Comparison of ENCODE assay signal across 9 cellular contexts in genomic region chr12:41188058-41188840, GRCh38. TPM values are rescaled to one million over a fixed set of nuclear protein-coding genes. Genes with fewer than 3 reads are reported as not detected.
A peak's percentile ranks its signal among the peaks of the same experiment; 100 is the strongest.
DNase-seq lines count a peak whose midpoint lies in the region; ATAC-seq lines count a peak whose summit lies in the region.
"Had no signal": no experiment of that assay in that cellular context is flagged by ENCODE, and none has a peak within 500 bp of the region (broad histone marks: within the 10 kb centered on the region; RNA-seq: fewer than 3 reads in every experiment).

Gene PDZRN4, plus strand, starts transcription at chr12:41188320.

- peaks cover 1% of the 10 kb centered on the region for H3K36me3 Mint-ChIP-seq in activated CD4-positive, alpha-beta memory T cell treated with anti-CD3 and anti-CD28 coated beads for 36 hours

- H3K9me3 Mint-ChIP-seq in activated CD4-positive, alpha-beta memory T cell treated with anti-CD3 and anti-CD28 coated beads for 36 hours = no peaks in the 10 kb centered on the region
- H3K9me3 Mint-ChIP-seq: T-helper 1 cell treated with Interleukin-12 subunit alpha and Interleukin-12 subunit beta and Interleukin-4 antibody, amounts not matched to agents 30 μg/mL and 1 μg/mL, for 36 hours had no signal

- CTCF ChIA-PET in activated CD4-positive, alpha-beta memory T cell treated with anti-CD3 and anti-CD28 coated beads for 36 hours (lab: Charles Lee) = no interaction called here

- no peaks in the 10 kb centered on the region for H3K4me1 Mint-ChIP-seq in activated CD4-positive, alpha-beta memory T cell treated with anti-CD3 and anti-CD28 coated beads for 36 hours (ENCODE audit: low read depth)

- no peaks in the 10 kb centered on the region for H3K4me1 ChIP-seq in right cardiac atrium (ENCODE audit: control insufficient read depth, insufficient read depth, low read length)

- intact Hi-C loops in right cardiac atrium (cut with DNase I) = no loop called here
- intact Hi-C loops in posterior vena cava (cut with DNase I) = loop anchor here in 1 of 2 donors (10.0 kb wide), 1 partner anchor 173 kb away; no protein-coding TSS in a partner anchor
- intact Hi-C loops in activated CD4-positive, alpha-beta memory T cell treated with anti-CD3 and anti-CD28 coated beads for 36 hours (cut with micrococcal nuclease) = no loop called here

- no peak within 1 kb of the TSS for H3K27ac Mint-ChIP-seq in activated CD4-positive, alpha-beta memory T cell treated with anti-CD3 and anti-CD28 coated beads for 36 hours
- H3K27ac Mint-ChIP-seq: T-helper 1 cell treated with Interleukin-12 subunit alpha and Interleukin-12 subunit beta and Interleukin-4 antibody, amounts not matched to agents 30 μg/mL and 1 μg/mL, for 36 hours had no signal

- 4% methylated on average over 67 of the region's 67 CpGs for WGBS in right cardiac atrium

- H3K9me3 ChIP-seq in right cardiac atrium (ENCODE audit: control insufficient read depth, low read length) = no peaks in the 10 kb centered on the region

- POLR2A ChIA-PET in activated CD4-positive, alpha-beta memory T cell treated with anti-CD3 and anti-CD28 coated beads for 36 hours (lab: Charles Lee) = no interaction called here

- ATAC-seq in right cardiac atrium (peak; percentile 65 to 75), GM18873 (IDR thresholded peaks at IDR 0.05; ENCODE audit: low FRiP score, unreplicated experiment) (no peak)

- no peak within 1 kb of the TSS for H3K4me3 Mint-ChIP-seq in activated CD4-positive, alpha-beta memory T cell treated with anti-CD3 and anti-CD28 coated beads for 36 hours
- H3K4me3 Mint-ChIP-seq: T-helper 1 cell treated with Interleukin-12 subunit alpha and Interleukin-12 subunit beta and Interleukin-4 antibody, amounts not matched to agents 30 μg/mL and 1 μg/mL, for 36 hours had no signal

- peak within 1 kb of the TSS; percentile 38 for H3K4me3 ChIP-seq in right cardiac atrium (ENCODE audit: low read length)

- no peak within 1 kb of the TSS for H3K27ac ChIP-seq in right cardiac atrium (ENCODE audit: low read length)

- peaks cover 32% of the 10 kb centered on the region for H3K27me3 Mint-ChIP-seq in activated CD4-positive, alpha-beta memory T cell treated with anti-CD3 and anti-CD28 coated beads for 36 hours

- H3K27me3 ChIP-seq in right cardiac atrium (ENCODE audit: control insufficient read depth, insufficient read depth) = no peaks in the 10 kb centered on the region

- DNase-seq in D341Med (ENCODE audit: low spot score) = peak; percentile 71
- peak; percentile 35 for DNase-seq in NCI-H748 treated with DMSO at 0.1 percent for 48 hours (lab: John Stamatoyannopoulos, UW)
- peak; percentile 33 to 80 (median 67) for DNase-seq in right cardiac atrium
- DNase-seq in posterior vena cava (ENCODE audit: low spot score) = no peak
- DNase-seq in dermis blood vessel endothelial cell = no peak
- no peak for DNase-seq in activated CD4-positive, alpha-beta memory T cell treated with anti-CD3 and anti-CD28 coated beads for 36 hours
- DNase-seq in GF-D8 (lab: John Stamatoyannopoulos, UW) = no peak

RNA-seq across cellular contexts. Expression of gene PDZRN4, which starts in this region (rescaled TPM):
- total RNA-seq in right cardiac atrium (under 1 TPM; 0.28 to 0.74 (median 0.42) TPM), posterior vena cava (10 to 100 TPM; 26.8 to 32.9 TPM), dermis blood vessel endothelial cell (not detected in 2 replicates)
- 0.48 TPM for polyA plus RNA-seq in right cardiac atrium
- not detected for total RNA-seq in activated CD4-positive, alpha-beta memory T cell treated with anti-CD3 and anti-CD28 coated beads for 36 hours

Comparison
In these comparisons a context has a peak if more than half of its experiments do, and no peak if none do; other contexts are left out.
1. RNA of gene PDZRN4 (total RNA-seq): 26.8 to 32.9 TPM in posterior vena cava; 0.28 to 0.74 TPM in right cardiac atrium, not detected in dermis blood vessel endothelial cell and not detected in activated CD4-positive, alpha-beta memory T cell treated with anti-CD3 and anti-CD28 coated beads for 36 hours; every median in the first group is over 10 times any median in the second.
2. Peak in DNase-seq, ATAC-seq and H3K4me3 ChIP-seq in right cardiac atrium; RNA of the gene not detected or under 1 TPM.
3. DNase-seq: peak in D341Med (single experiment) and NCI-H748 treated with DMSO at 0.1 percent for 48 hours (single experiment); none in posterior vena cava (single experiment), dermis blood vessel endothelial cell (single experiment), activated CD4-positive, alpha-beta memory T cell treated with anti-CD3 and anti-CD28 coated beads for 36 hours (single experiment) and GF-D8 (single experiment).